ENCODE assay signal across 1 cellular context in genomic region chr2:122639176-122639575, GRCh38.
TF ChIP-seq lines count a peak whose summit lies in the region.

No MANE protein-coding gene starts in this region.

TF ChIP-seq in GM12878, 131 proteins besides CTCF, POLR2A, EP300 and RAD21 (continued from another document):
- peak; percentile 58 for TF ChIP-seq SKIL (IDR thresholded peaks at IDR 0.05; ENCODE audit: low read depth, poor library complexity, severe bottlenecking)
- peak; percentile 27; the same call in 1 of the 2 replicates for TF ChIP-seq RUNX3 (IDR thresholded peaks at IDR 0.05; ENCODE audit: low read length)
- TF ChIP-seq NR2F1 (conservative IDR thresholded peaks at IDR 0.05), result no peak
- no peak for TF ChIP-seq IRF3 (IDR thresholded peaks at IDR 0.05)
- TF ChIP-seq ZBTB40 (IDR thresholded peaks at IDR 0.05; ENCODE audit: borderline replicate concordance), result no peak
- TF ChIP-seq NFXL1 (IDR thresholded peaks at IDR 0.05; ENCODE audit: borderline replicate concordance), result no peak
TF ChIP-seq in GM12878: peak in this region for 6.
